In the genomic region with DNA sequence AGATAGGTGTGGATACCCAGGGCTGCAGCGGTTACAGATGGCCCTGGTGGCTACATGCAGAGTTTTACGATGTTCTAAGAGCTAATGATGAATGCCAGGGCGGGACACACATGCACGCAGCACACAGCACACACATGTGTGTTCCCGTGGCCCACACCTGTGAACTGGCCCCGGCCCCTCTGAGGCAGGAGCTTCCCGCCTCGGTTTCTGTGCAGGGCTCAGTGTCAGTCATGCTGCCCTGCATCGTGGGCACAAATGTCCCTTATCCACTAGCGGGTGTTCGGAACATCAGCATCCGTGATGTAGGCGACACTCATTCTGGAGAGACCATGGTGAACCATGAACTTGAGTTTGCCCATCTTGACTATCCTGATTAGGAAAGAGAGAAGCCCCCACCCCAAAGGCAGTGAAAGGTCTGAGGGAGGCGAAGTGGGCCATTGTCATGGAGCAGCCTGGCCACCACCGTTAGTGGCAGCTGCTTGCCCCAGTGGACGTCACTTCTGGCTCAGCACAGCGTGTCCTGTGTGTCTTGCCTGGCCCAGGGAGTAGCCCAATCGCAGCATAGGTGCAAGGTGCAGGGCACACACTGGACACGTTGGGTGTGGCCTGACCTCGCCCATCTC, we compare ENCODE assay signal across 1 cellular context.
TF ChIP-seq lines count a peak whose summit lies in the region.

No MANE protein-coding gene starts in this region.

TF ChIP-seq in HepG2, 621 proteins besides CTCF, POLR2A, EP300 and RAD21 (continued from another document):
- TF ChIP-seq, protein P1, sequence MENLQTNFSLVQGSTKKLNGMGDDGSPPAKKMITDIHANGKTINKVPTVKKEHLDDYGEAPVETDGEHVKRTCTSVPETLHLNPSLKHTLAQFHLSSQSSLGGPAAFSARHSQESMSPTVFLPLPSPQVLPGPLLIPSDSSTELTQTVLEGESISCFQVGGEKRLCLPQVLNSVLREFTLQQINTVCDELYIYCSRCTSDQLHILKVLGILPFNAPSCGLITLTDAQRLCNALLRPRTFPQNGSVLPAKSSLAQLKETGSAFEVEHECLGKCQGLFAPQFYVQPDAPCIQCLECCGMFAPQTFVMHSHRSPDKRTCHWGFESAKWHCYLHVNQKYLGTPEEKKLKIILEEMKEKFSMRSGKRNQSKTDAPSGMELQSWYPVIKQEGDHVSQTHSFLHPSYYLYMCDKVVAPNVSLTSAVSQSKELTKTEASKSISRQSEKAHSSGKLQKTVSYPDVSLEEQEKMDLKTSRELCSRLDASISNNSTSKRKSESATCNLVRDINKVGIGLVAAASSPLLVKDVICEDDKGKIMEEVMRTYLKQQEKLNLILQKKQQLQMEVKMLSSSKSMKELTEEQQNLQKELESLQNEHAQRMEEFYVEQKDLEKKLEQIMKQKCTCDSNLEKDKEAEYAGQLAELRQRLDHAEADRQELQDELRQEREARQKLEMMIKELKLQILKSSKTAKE (CRISPR knock-in tag; IDR thresholded peaks at IDR 0.05; ENCODE audit: borderline replicate concordance) = no peak
- TF ChIP-seq HDAC2 (CRISPR knock-in tag; IDR thresholded peaks at IDR 0.05) (no peak), MBNL3 (CRISPR knock-in tag; conservative IDR thresholded peaks at IDR 0.05) (no peak), ZNF24 (IDR thresholded peaks at IDR 0.05) (no peak), ARNT (IDR thresholded peaks at IDR 0.05) (no peak), NCOR1 (IDR thresholded peaks at IDR 0.05; ENCODE audit: borderline replicate concordance, low read length) (no peak), REL (CRISPR knock-in tag; conservative IDR thresholded peaks at IDR 0.05) (no peak), MYC (CRISPR knock-in tag; IDR thresholded peaks at IDR 0.05; ENCODE audit: borderline replicate concordance) (no peak), MEIS1 (CRISPR knock-in tag; IDR thresholded peaks at IDR 0.05; ENCODE audit: borderline replicate concordance) (no peak), CBX1 (IDR thresholded peaks at IDR 0.05; ENCODE audit: low read depth) (no peak), ATF7-NPFF (CRISPR knock-in tag; IDR thresholded peaks at IDR 0.05; ENCODE audit: low read depth) (no peak), KLF11 (CRISPR knock-in tag; IDR thresholded peaks at IDR 0.05) (no peak)
- TF ChIP-seq, protein P2, sequence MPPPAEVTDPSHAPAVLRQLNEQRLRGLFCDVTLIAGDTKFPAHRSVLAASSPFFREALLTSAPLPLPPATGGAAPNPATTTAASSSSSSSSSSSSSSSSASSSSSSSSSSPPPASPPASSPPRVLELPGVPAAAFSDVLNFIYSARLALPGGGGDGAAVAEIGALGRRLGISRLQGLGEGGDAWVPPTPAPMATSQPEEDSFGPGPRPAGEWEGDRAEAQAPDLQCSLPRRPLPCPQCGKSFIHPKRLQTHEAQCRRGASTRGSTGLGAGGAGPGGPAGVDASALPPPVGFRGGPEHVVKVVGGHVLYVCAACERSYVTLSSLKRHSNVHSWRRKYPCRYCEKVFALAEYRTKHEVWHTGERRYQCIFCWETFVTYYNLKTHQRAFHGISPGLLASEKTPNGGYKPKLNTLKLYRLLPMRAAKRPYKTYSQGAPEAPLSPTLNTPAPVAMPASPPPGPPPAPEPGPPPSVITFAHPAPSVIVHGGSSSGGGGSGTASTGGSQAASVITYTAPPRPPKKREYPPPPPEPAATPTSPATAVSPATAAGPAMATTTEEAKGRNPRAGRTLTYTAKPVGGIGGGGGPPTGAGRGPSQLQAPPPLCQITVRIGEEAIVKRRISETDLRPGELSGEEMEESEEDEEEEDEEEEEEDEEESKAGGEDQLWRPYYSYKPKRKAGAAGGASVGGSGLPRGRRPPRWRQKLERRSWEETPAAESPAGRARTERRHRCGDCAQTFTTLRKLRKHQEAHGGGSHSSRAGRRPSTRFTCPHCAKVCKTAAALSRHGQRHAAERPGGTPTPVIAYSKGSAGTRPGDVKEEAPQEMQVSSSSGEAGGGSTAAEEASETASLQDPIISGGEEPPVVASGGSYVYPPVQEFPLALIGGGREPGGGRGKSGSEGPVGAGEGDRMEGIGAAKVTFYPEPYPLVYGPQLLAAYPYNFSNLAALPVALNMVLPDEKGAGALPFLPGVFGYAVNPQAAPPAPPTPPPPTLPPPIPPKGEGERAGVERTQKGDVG (CRISPR knock-in tag; IDR thresholded peaks at IDR 0.05; ENCODE audit: borderline replicate concordance) = no peak
- TF ChIP-seq, protein P3, sequence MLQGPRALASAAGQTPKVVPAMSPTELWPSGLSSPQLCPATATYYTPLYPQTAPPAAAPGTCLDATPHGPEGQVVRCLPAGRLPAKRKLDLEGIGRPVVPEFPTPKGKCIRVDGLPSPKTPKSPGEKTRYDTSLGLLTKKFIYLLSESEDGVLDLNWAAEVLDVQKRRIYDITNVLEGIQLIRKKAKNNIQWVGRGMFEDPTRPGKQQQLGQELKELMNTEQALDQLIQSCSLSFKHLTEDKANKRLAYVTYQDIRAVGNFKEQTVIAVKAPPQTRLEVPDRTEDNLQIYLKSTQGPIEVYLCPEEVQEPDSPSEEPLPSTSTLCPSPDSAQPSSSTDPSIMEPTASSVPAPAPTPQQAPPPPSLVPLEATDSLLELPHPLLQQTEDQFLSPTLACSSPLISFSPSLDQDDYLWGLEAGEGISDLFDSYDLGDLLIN (CRISPR knock-in tag; IDR thresholded peaks at IDR 0.05; ENCODE audit: borderline replicate concordance) = no peak
